8 cellular contexts compared by ENCODE assay signal in the genomic region with DNA sequence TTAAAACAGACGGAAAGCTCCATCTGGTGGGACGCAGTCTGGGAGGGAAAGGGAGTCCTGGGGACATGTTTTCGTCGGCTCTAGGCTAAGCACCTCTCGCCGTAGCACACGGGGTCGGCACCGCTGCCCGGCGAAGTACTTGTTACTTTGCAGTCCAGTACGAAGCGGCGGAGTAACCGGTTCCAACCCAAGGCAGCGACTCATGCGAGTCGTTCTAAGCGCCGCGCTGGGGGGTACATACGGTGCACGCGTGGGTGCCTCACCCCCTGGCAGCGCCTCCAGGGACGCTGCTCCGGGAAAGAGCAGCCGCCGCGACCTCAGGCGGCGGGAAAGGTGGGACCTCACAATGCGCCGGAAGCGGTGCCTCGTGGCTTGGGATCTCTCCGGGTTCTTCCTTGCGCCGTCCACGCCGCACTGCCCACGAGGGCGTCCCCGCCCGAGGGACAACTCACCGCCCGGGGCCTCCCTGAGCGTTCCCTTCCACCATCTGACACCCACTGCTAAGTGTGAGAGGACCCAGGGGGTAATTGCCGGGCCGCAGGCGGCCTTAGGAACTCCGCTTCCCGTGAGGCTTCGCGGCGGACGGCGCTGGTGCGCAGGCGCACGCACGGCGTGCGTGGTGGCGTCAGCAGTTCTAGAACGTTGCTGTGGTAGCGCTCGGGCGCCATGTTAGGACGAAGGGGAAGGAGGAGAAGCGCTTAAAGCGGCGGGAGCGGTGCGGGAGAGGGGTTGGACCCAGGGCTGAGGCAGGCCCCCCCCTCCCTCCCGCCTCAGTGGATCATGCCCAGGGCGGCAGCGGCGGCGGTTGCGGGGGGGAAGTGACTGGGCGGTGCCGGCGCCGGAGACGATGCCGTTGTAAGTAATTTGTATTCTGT. TPM values are rescaled to one million over a fixed set of nuclear protein-coding genes. Genes with fewer than 3 reads are reported as not detected.
DNase-seq lines count a peak whose midpoint lies in the region; ATAC-seq and TF ChIP-seq lines count a peak whose summit lies in the region.

PAPOLA (plus strand) TSS at position 637 of the 875 bp plus-strand sequence; CDS start at position 848, 211 bp downstream.

- peaks cover 22% of the 10 kb centered on the region for H3K36me3 Mint-ChIP-seq in activated T-helper 1 cell treated with anti-CD3 and anti-CD28 coated beads, Interleukin-12 subunit alpha, Interleukin-12 subunit beta, Interleukin-2, Interleukin-4 antibody, amounts not matched to agents 30 ng/mL and 10 ng/mL and 1 ng/mL, durations not matched to agents 14 hours and 24 hours and 36 hours (ENCODE audit: low read depth)
- peaks cover 0 to 8% (median 6%) of the 10 kb centered on the region in 5 donors for H3K36me3 Mint-ChIP-seq in naive thymus-derived CD4-positive, alpha-beta T cell
- H3K36me3 Mint-ChIP-seq in stimulated activated naive B cell treated with anti-CD40 and anti-IgM and Interleukin-4, amounts not matched to agents 10 μg/mL and 1 μg/mL and 100 μg/mL, for 72 hours, result peaks cover 27 to 32% of the 10 kb centered on the region in 2 donors

- peak; percentile 34 for TF ChIP-seq CTCF in DND-41 (IDR thresholded peaks at IDR 0.05; ENCODE audit: borderline replicate concordance, extremely low read depth, low read length, poor library complexity, severe bottlenecking)

- H3K4me3 ChIP-seq in DND-41 (ENCODE audit: low read depth in 1 of 2, low read length in 2 of 2) (peak within 1 kb of the TSS; percentile 61 to 85), Karpas-422 (ENCODE audit: low read length) (peak within 1 kb of the TSS; percentile 99)
- peak within 1 kb of the TSS; percentile 87 for H3K4me3 ChIP-seq in naive thymus-derived CD4-positive, alpha-beta T cell (ENCODE audit: low read length)

- no peaks in the 10 kb centered on the region for H3K9me3 ChIP-seq in DND-41 (ENCODE audit: insufficient read depth, low read length, severe bottlenecking)
- H3K9me3 ChIP-seq in Karpas-422 (ENCODE audit: low read length), result no peaks in the 10 kb centered on the region
- no peaks in the 10 kb centered on the region for H3K9me3 ChIP-seq in naive thymus-derived CD4-positive, alpha-beta T cell (ENCODE audit: control insufficient read depth in 2 of 3, low read length in 3 of 3)

- CTCF ChIA-PET in naive thymus-derived CD4-positive, alpha-beta T cell (lab: Charles Lee), result no interaction called here

- POLR2A ChIA-PET in naive thymus-derived CD4-positive, alpha-beta T cell (lab: Charles Lee), result interaction anchor here (0.5 kb wide), 1 partner anchor 459 kb away, joined by 3 read pairs; no protein-coding TSS in a partner anchor

- H3K36me3 ChIP-seq in DND-41 (ENCODE audit: insufficient read depth, low read length) (peaks cover 8% of the 10 kb centered on the region), Karpas-422 (ENCODE audit: insufficient read depth, low read length) (peaks cover 19% of the 10 kb centered on the region)
- peaks cover 0 to 6% (median 0%) of the 10 kb centered on the region in 3 experiments for H3K36me3 ChIP-seq in naive thymus-derived CD4-positive, alpha-beta T cell (ENCODE audit: control insufficient read depth in 2 of 3, insufficient read depth in 3 of 3, low read length in 3 of 3)

- intact Hi-C loops in activated T-helper 1 cell treated with anti-CD3 and anti-CD28 coated beads, Interleukin-12 subunit alpha, Interleukin-12 subunit beta, Interleukin-2, Interleukin-4 antibody, amounts not matched to agents 30 ng/mL and 10 ng/mL and 1 ng/mL, durations not matched to agents 14 hours and 24 hours and 36 hours (cut with micrococcal nuclease), result loop anchor here (1.0 to 5.0 kb wide), 6 partner anchors 37 to 980 kb away; partner anchors contain the start of genes ATG2B, GSKIP and VRK1
- intact Hi-C loops in naive thymus-derived CD4-positive, alpha-beta T cell (cut with micrococcal nuclease), result loop anchor here (1.0 to 10.0 kb wide), 10 partner anchors 15 to 1347 kb away; partner anchors contain the start of genes ATG2B (in 2 of the 2), GSKIP (in 2 of the 2), VRK1 (in 2 of the 2) and C14orf132 (in 1 of the 2)

- H3K79me2 ChIP-seq in DND-41 (ENCODE audit: insufficient read depth, low read length) (peaks cover 61% of the 10 kb centered on the region), Karpas-422 (ENCODE audit: low read length) (peaks cover 58% of the 10 kb centered on the region)

- peaks cover 16% of the 10 kb centered on the region for H3K27me3 Mint-ChIP-seq in activated T-helper 1 cell treated with anti-CD3 and anti-CD28 coated beads, Interleukin-12 subunit alpha, Interleukin-12 subunit beta, Interleukin-2, Interleukin-4 antibody, amounts not matched to agents 30 ng/mL and 10 ng/mL and 1 ng/mL, durations not matched to agents 14 hours and 24 hours and 36 hours (ENCODE audit: insufficient read depth)
- H3K27me3 Mint-ChIP-seq in naive thymus-derived CD4-positive, alpha-beta T cell, result peaks cover 0 to 14% (median 4%) of the 10 kb centered on the region in 5 donors
- no peaks in the 10 kb centered on the region for H3K27me3 Mint-ChIP-seq in stimulated activated naive B cell treated with anti-CD40 and anti-IgM and Interleukin-4, amounts not matched to agents 10 μg/mL and 1 μg/mL and 100 μg/mL, for 72 hours

- H3K4me1 ChIP-seq in DND-41 (ENCODE audit: insufficient read depth, low read length) (peaks cover 41% of the 10 kb centered on the region), Karpas-422 (ENCODE audit: low read length) (peaks cover 48% of the 10 kb centered on the region)
- peaks cover 34 to 40% of the 10 kb centered on the region in 2 donors for H3K4me1 ChIP-seq in naive thymus-derived CD4-positive, alpha-beta T cell (ENCODE audit: control insufficient read depth in 2 of 2, insufficient read depth in 2 of 2, low read length in 2 of 2)

- H3K27ac Mint-ChIP-seq in activated T-helper 1 cell treated with anti-CD3 and anti-CD28 coated beads, Interleukin-12 subunit alpha, Interleukin-12 subunit beta, Interleukin-2, Interleukin-4 antibody, amounts not matched to agents 30 ng/mL and 10 ng/mL and 1 ng/mL, durations not matched to agents 14 hours and 24 hours and 36 hours, result peak within 1 kb of the TSS; percentile 97
- peak within 1 kb of the TSS; percentile 93 to 100 (median 98) for H3K27ac Mint-ChIP-seq in naive thymus-derived CD4-positive, alpha-beta T cell
- peak within 1 kb of the TSS; percentile 99 for H3K27ac Mint-ChIP-seq in stimulated activated naive B cell treated with anti-CD40 and anti-IgM and Interleukin-4, amounts not matched to agents 10 μg/mL and 1 μg/mL and 100 μg/mL, for 72 hours

- DNase-seq in DND-41 (peak; percentile 96), Karpas-422 (peak; percentile 99), RKO (ENCODE audit: low spot score) (peak; percentile 95), fibroblast of gingiva (ENCODE audit: low read depth) (peak; percentile 93)
- peak; percentile 96 for DNase-seq in activated T-helper 1 cell treated with anti-CD3 and anti-CD28 coated beads, Interleukin-12 subunit alpha, Interleukin-12 subunit beta, Interleukin-2, Interleukin-4 antibody, amounts not matched to agents 30 ng/mL and 10 ng/mL and 1 ng/mL, durations not matched to agents 14 hours and 24 hours and 36 hours (ENCODE audit: low spot score)
- DNase-seq in naive thymus-derived CD4-positive, alpha-beta T cell, result peak; percentile 89 to 96 (median 94)
- peak; percentile 97 for DNase-seq in stimulated activated naive B cell treated with anti-CD40 and anti-IgM and Interleukin-4, amounts not matched to agents 10 μg/mL and 1 μg/mL and 100 μg/mL, for 72 hours

- H3K4me3 Mint-ChIP-seq in activated T-helper 1 cell treated with anti-CD3 and anti-CD28 coated beads, Interleukin-12 subunit alpha, Interleukin-12 subunit beta, Interleukin-2, Interleukin-4 antibody, amounts not matched to agents 30 ng/mL and 10 ng/mL and 1 ng/mL, durations not matched to agents 14 hours and 24 hours and 36 hours, result peak within 1 kb of the TSS; percentile 97
- peak within 1 kb of the TSS; percentile 92 to 100 (median 98) for H3K4me3 Mint-ChIP-seq in naive thymus-derived CD4-positive, alpha-beta T cell
- peak within 1 kb of the TSS; percentile 92 to 95 for H3K4me3 Mint-ChIP-seq in stimulated activated naive B cell treated with anti-CD40 and anti-IgM and Interleukin-4, amounts not matched to agents 10 μg/mL and 1 μg/mL and 100 μg/mL, for 72 hours

- ATAC-seq in DND-41 (ENCODE audit: insufficient read depth, low read depth) (peak; percentile 88), GM21825 (IDR thresholded peaks at IDR 0.05; ENCODE audit: unreplicated experiment) (peak; percentile 88)
- peak; percentile 94 for ATAC-seq in naive thymus-derived CD4-positive, alpha-beta T cell
- peak; percentile 91 to 92 for ATAC-seq in stimulated activated naive B cell treated with anti-CD40 and anti-IgM and Interleukin-4, amounts not matched to agents 10 μg/mL and 1 μg/mL and 100 μg/mL, for 72 hours (replicated peaks)

- no peaks in the 10 kb centered on the region for H3K9me3 Mint-ChIP-seq in activated T-helper 1 cell treated with anti-CD3 and anti-CD28 coated beads, Interleukin-12 subunit alpha, Interleukin-12 subunit beta, Interleukin-2, Interleukin-4 antibody, amounts not matched to agents 30 ng/mL and 10 ng/mL and 1 ng/mL, durations not matched to agents 14 hours and 24 hours and 36 hours
- H3K9me3 Mint-ChIP-seq in naive thymus-derived CD4-positive, alpha-beta T cell, result peaks cover 0 to 2% (median 0%) of the 10 kb centered on the region in 11 donors
- H3K9me3 Mint-ChIP-seq in stimulated activated naive B cell treated with anti-CD40 and anti-IgM and Interleukin-4, amounts not matched to agents 10 μg/mL and 1 μg/mL and 100 μg/mL, for 72 hours, result no peaks in the 10 kb centered on the region

- peak within 1 kb of the TSS; percentile 73 for H3K9ac ChIP-seq in DND-41 (ENCODE audit: low read depth, low read length)
- H3K9ac ChIP-seq in Karpas-422 (ENCODE audit: low read length), result peak within 1 kb of the TSS; percentile 97

- no peaks in the 10 kb centered on the region for H3K9me2 ChIP-seq in Karpas-422 (replicated peaks; ENCODE audit: insufficient read depth, low read length)

- H3K4me2 ChIP-seq in DND-41 (ENCODE audit: insufficient read depth, low read length) (peak within 1 kb of the TSS; percentile 79), Karpas-422 (ENCODE audit: low read depth, low read length, poor library complexity, severe bottlenecking) (peak within 1 kb of the TSS; percentile 85)

- H2AFZ ChIP-seq in DND-41 (ENCODE audit: low read depth, low read length), result peak within 1 kb of the TSS; percentile 95
- H2AFZ ChIP-seq in Karpas-422 (ENCODE audit: low read length), result peak within 1 kb of the TSS; percentile 46

- peaks cover 42% of the 10 kb centered on the region for H4K20me1 ChIP-seq in DND-41 (ENCODE audit: insufficient read depth, low read length)
- H4K20me1 ChIP-seq in Karpas-422 (ENCODE audit: insufficient read depth, low read depth, low read length), result peaks cover 43% of the 10 kb centered on the region

- H3K27ac ChIP-seq in DND-41 (ENCODE audit: low read length) (peak within 1 kb of the TSS; percentile 89), Karpas-422 (ENCODE audit: low read length) (peak within 1 kb of the TSS; percentile 67)
- peak within 1 kb of the TSS; percentile 96 for H3K27ac ChIP-seq in naive thymus-derived CD4-positive, alpha-beta T cell (ENCODE audit: low read depth, low read length)

- no peaks in the 10 kb centered on the region for H3K27me3 ChIP-seq in DND-41 (ENCODE audit: insufficient read depth, low read length, poor library complexity)
- H3K27me3 ChIP-seq in Karpas-422 (ENCODE audit: low read length), result no peaks in the 10 kb centered on the region
- H3K27me3 ChIP-seq in naive thymus-derived CD4-positive, alpha-beta T cell (ENCODE audit: control insufficient read depth in 2 of 2, insufficient read depth in 2 of 2, low read length in 2 of 2), result no peaks in the 10 kb centered on the region

- peaks cover 47% of the 10 kb centered on the region for H3K4me1 Mint-ChIP-seq in activated T-helper 1 cell treated with anti-CD3 and anti-CD28 coated beads, Interleukin-12 subunit alpha, Interleukin-12 subunit beta, Interleukin-2, Interleukin-4 antibody, amounts not matched to agents 30 ng/mL and 10 ng/mL and 1 ng/mL, durations not matched to agents 14 hours and 24 hours and 36 hours (ENCODE audit: low read depth)
- peaks cover 37 to 47% (median 41%) of the 10 kb centered on the region in 7 donors for H3K4me1 Mint-ChIP-seq in naive thymus-derived CD4-positive, alpha-beta T cell
- H3K4me1 Mint-ChIP-seq in stimulated activated naive B cell treated with anti-CD40 and anti-IgM and Interleukin-4, amounts not matched to agents 10 μg/mL and 1 μg/mL and 100 μg/mL, for 72 hours, result peaks cover 37 to 66% of the 10 kb centered on the region in 2 donors

RNA-seq across cellular contexts. Expression of gene PAPOLA, which starts in this region (rescaled TPM):
- 147 and 313 TPM in 2 replicates for total RNA-seq in Karpas-422 (2014; rRNA removed; shearing (Covaris generic); ENCODE audit: low replicate concordance)
- 191 and 217 TPM in 2 replicates for total RNA-seq in activated T-helper 1 cell treated with anti-CD3 and anti-CD28 coated beads, Interleukin-12 subunit alpha, Interleukin-12 subunit beta, Interleukin-2, Interleukin-4 antibody, amounts not matched to agents 30 ng/mL and 10 ng/mL and 1 ng/mL, durations not matched to agents 14 hours and 24 hours and 36 hours
- 100 to 1,000 TPM; 158 to 256 (median 177) TPM for total RNA-seq in naive thymus-derived CD4-positive, alpha-beta T cell
- polyA plus RNA-seq in naive thymus-derived CD4-positive, alpha-beta T cell, result 10 to 100 TPM; 58.2 to 72.2 TPM

Comparison
In these comparisons a context has a peak if more than half of its experiments do, and no peak if none do; other contexts are left out.
1. Peak in every context shown above with its lines: DNase-seq, ATAC-seq, H3K4me3 ChIP-seq and H3K27ac ChIP-seq.